ENCODE assay signal across 10 cellular contexts in genomic region chr17:42851371-42852240, GRCh38. TPM values are rescaled to one million over a fixed set of nuclear protein-coding genes. Genes with fewer than 3 reads are reported as not detected.
"Had no signal": no experiment of that assay in that cellular context is flagged by ENCODE, and none has a peak within 500 bp of the region (broad histone marks: within the 10 kb centered on the region; RNA-seq: fewer than 3 reads in every experiment).

No MANE protein-coding gene starts in this region.

RNA-seq across cellular contexts. Expression of gene G6PC1, which starts 49.0 kb away (rescaled TPM):
- total RNA-seq: activated B cell treated with CpG ODN at 0.5 μM for 24 hours; activated CD4-positive, alpha-beta memory T cell treated with anti-CD3 and anti-CD28 coated beads for 36 hours; activated naive CD4-positive, alpha-beta T cell treated with anti-CD3 and anti-CD28 coated beads, Interleukin-2, amount 50 U/mL, for 72 hours; activated T-helper 1 cell treated with anti-CD3 and anti-CD28 coated beads, Interleukin-12 subunit alpha, Interleukin-12 subunit beta, Interleukin-2, Interleukin-4 antibody, amounts not matched to agents 30 ng/mL and 10 ng/mL and 1 ng/mL, durations not matched to agents 14 hours and 24 hours and 36 hours; esophagus mucosa; glomerular endothelial cell; left cardiac atrium; mammary epithelial cell; natural killer cell treated with Interleukin-12 subunit alpha and Interleukin-12 subunit beta and Interleukin-15 and Interleukin-18, amount 100 ng/mL, for 72 hours; temporal lobe had no signal
- polyA plus RNA-seq: mammary epithelial cell had no signal
